ENCODE assay signal across 1 cellular context in genomic region chr17:75111777-75112176, GRCh38.
TF ChIP-seq lines count a peak whose summit lies in the region.

No MANE protein-coding gene starts in this region.

TF ChIP-seq in SK-N-SH, 30 proteins besides CTCF, POLR2A, EP300 and RAD21 (continued from another document):
- TF ChIP-seq FOXM1 (IDR thresholded peaks at IDR 0.05; ENCODE audit: low read depth) (no peak), POLR2AphosphoS5 (IDR thresholded peaks at IDR 0.05; ENCODE audit: low read depth, low read length) (no peak)
